7 cellular contexts compared by ENCODE assay signal in genomic region chr6:151045541-151046222, GRCh38.
A peak's percentile ranks its signal among the peaks of the same experiment; 100 is the strongest.
DNase-seq lines count a peak whose midpoint lies in the region; TF ChIP-seq lines count a peak whose summit lies in the region.
"Not testable (repeated sequence)": the region's sequence is repeated elsewhere in the genome, so short reads cannot be mapped to it uniquely, and the experiment has no call there.

No MANE protein-coding gene starts in this region.

- peak overlapping the region; percentile 37 for H3K4me3 Mint-ChIP-seq in glutamatergic neuron (ENCODE audit: unreplicated experiment)

- not testable (repeated sequence) for H3K9me3 ChIP-seq in colonic mucosa, sigmoid colon

- H3K27ac ChIP-seq in VCaP (peak overlapping the region; percentile 81), colonic mucosa (peak overlapping the region; percentile 22), sigmoid colon (peak overlapping the region; percentile 62 to 90 (median 88))

- TF ChIP-seq POLR2A in sigmoid colon (IDR thresholded peaks at IDR 0.05): not testable (repeated sequence)

- peak in 3 of 4 donors; percentile 33 to 60 (median 44) for TF ChIP-seq EP300 in sigmoid colon (IDR thresholded peaks at IDR 0.05)

- TF ChIP-seq CTCF in VCaP (conservative IDR thresholded peaks at IDR 0.05); colonic mucosa (IDR thresholded peaks at IDR 0.05); glutamatergic neuron (IDR thresholded peaks at IDR 0.05; ENCODE audit: partially characterized antibody, unreplicated experiment); sigmoid colon (IDR thresholded peaks at IDR 0.05): not testable (repeated sequence)

- H3K9me3 Mint-ChIP-seq in glutamatergic neuron (ENCODE audit: unreplicated experiment): not testable (repeated sequence)

- H3K27me3 Mint-ChIP-seq in glutamatergic neuron (ENCODE audit: unreplicated experiment): not testable (repeated sequence)

- H3K27ac Mint-ChIP-seq in glutamatergic neuron (ENCODE audit: unreplicated experiment): peak overlapping the region; percentile 94

- H3K4me3 ChIP-seq in colonic mucosa: not testable (repeated sequence)
- H3K4me3 ChIP-seq in sigmoid colon: peak overlapping the region in 1 of 4 donors; percentile 32

- DNase-seq in ELR (ENCODE audit: low read depth) (peak; percentile 91), NCI-H2171 (lab: John Stamatoyannopoulos, UW) (peak; percentile 11), lung microvascular endothelial cell (ENCODE audit: low read depth in 2 of 2) (peak; percentile 84 to 97)
- not testable (repeated sequence) for DNase-seq in colonic mucosa, glutamatergic neuron, sigmoid colon

- H3K27me3 ChIP-seq in colonic mucosa, sigmoid colon: not testable (repeated sequence)

- not testable (repeated sequence) for H3K36me3 Mint-ChIP-seq in glutamatergic neuron (ENCODE audit: unreplicated experiment)

- intact Hi-C loops in colonic mucosa (cut with DNase I): not testable (repeated sequence)
- intact Hi-C loops in sigmoid colon (cut with DNase I): loop anchor here (2.0 to 5.0 kb wide), 2 partner anchors 77 to 195 kb away; no protein-coding TSS in a partner anchor

- H3K4me1 ChIP-seq in colonic mucosa: not testable (repeated sequence)
- H3K4me1 ChIP-seq in sigmoid colon: peaks cover 0 to 40% (median 33%) of the 10 kb centered on the region in 4 donors

- not testable (repeated sequence) for H3K9ac ChIP-seq in colonic mucosa (ENCODE audit: low read depth in 2 of 2, low read length in 2 of 2)

- H3K36me3 ChIP-seq in colonic mucosa, sigmoid colon: not testable (repeated sequence)

- peaks cover 17% of the 10 kb centered on the region for H3K4me1 Mint-ChIP-seq in glutamatergic neuron (ENCODE audit: low read depth, unreplicated experiment)

- WGBS in sigmoid colon, 2 donors: 81% methylated on average over 7 of the region's 7 CpGs

Comparison
In these comparisons a context has a peak if more than half of its experiments do, and no peak if none do; other contexts are left out.
1. H3K27ac ChIP-seq: peak in every context shown above with its lines; median percentile 88 in sigmoid colon; 81 in VCaP; 22 in colonic mucosa.